9 cellular contexts compared by ENCODE assay signal in genomic region chr10:79072041-79072441, GRCh38. TPM values are rescaled to one million over a fixed set of nuclear protein-coding genes. Genes with fewer than 3 reads are reported as not detected.
DNase-seq lines count a peak whose midpoint lies in the region; ATAC-seq and TF ChIP-seq lines count a peak whose summit lies in the region.
"Had no signal": no experiment of that assay in that cellular context is flagged by ENCODE, and none has a peak within 500 bp of the region (broad histone marks: within the 10 kb centered on the region; RNA-seq: fewer than 3 reads in every experiment).

No MANE protein-coding gene starts in this region.

- TF ChIP-seq EP300 in tibial nerve (IDR thresholded peaks at IDR 0.05) = peak in 1 of 2 donors; percentile 91

- H3K4me3 ChIP-seq in mucosa of rectum (ENCODE audit: low read length in 2 of 2) (peak overlapping the region; percentile 17 to 78), tibial nerve (peak overlapping the region in 3 of 4 donors; percentile 68 to 97 (median 87))

- peaks cover 59 to 62% of the 10 kb centered on the region in 2 donors for H3K4me1 ChIP-seq in mucosa of rectum (ENCODE audit: control insufficient read depth in 2 of 2, insufficient read depth in 2 of 2, low read length in 2 of 2)
- peaks cover 12 to 73% (median 60%) of the 10 kb centered on the region in 4 donors for H3K4me1 ChIP-seq in tibial nerve

- H3K27me3 Mint-ChIP-seq in T-helper 1 cell treated with Interleukin-12 subunit alpha and Interleukin-12 subunit beta and Interleukin-4 antibody, amounts not matched to agents 30 μg/mL and 1 μg/mL, for 36 hours (ENCODE audit: low read depth) = peaks cover 18% of the 10 kb centered on the region

- ATAC-seq in GM19397 (IDR thresholded peaks at IDR 0.05; ENCODE audit: unreplicated experiment) = no peak

- H3K27me3 ChIP-seq in mucosa of rectum (ENCODE audit: control insufficient read depth in 2 of 2, insufficient read depth in 2 of 2, low read length in 2 of 2) = no peaks in the 10 kb centered on the region
- no peaks in the 10 kb centered on the region for H3K27me3 ChIP-seq in tibial nerve

- CTCF ChIA-PET in HEK293T (lab: Yijun Ruan, JAX) = no interaction called here

- TF ChIP-seq POLR2A in tibial nerve (IDR thresholded peaks at IDR 0.05) = no peak

- H3K36me3 ChIP-seq in mucosa of rectum (ENCODE audit: control insufficient read depth in 2 of 2, insufficient read depth in 2 of 2, low read length in 2 of 2) (no peaks in the 10 kb centered on the region), tibial nerve (no peaks in the 10 kb centered on the region)

- H3K27ac ChIP-seq in cingulate gyrus (ENCODE audit: low read depth, low read length) (peak overlapping the region; percentile 65), mucosa of rectum (ENCODE audit: low read depth in 2 of 2, low read length in 2 of 2) (peak overlapping the region; percentile 97 to 98), tibial nerve (peak overlapping the region; percentile 85 to 98 (median 93))

- H3K36me3 Mint-ChIP-seq in T-helper 1 cell treated with Interleukin-12 subunit alpha and Interleukin-12 subunit beta and Interleukin-4 antibody, amounts not matched to agents 30 μg/mL and 1 μg/mL, for 36 hours (ENCODE audit: low read depth) = peaks cover 9% of the 10 kb centered on the region

- H3K9me3 Mint-ChIP-seq in T-helper 1 cell treated with Interleukin-12 subunit alpha and Interleukin-12 subunit beta and Interleukin-4 antibody, amounts not matched to agents 30 μg/mL and 1 μg/mL, for 36 hours = no peaks in the 10 kb centered on the region

- DNase-seq in T-helper 1 cell = no peak
- DNase-seq in tibial nerve (ENCODE audit: low spot score in 2 of 2) = peak in 1 of 2 donors; percentile 36
- no peak for DNase-seq in NCI-H187 (lab: John Stamatoyannopoulos, UW)
- DNase-seq in HEK293T (ENCODE audit: extremely low spot score) = no peak
- DNase-seq: ACHN had no signal

- no peak overlapping the region for H3K27ac Mint-ChIP-seq in T-helper 1 cell treated with Interleukin-12 subunit alpha and Interleukin-12 subunit beta and Interleukin-4 antibody, amounts not matched to agents 30 μg/mL and 1 μg/mL, for 36 hours

- 24 to 32% methylated on average over 8 of the region's 8 CpGs for WGBS in tibial nerve, 2 donors

- H3K9me3 ChIP-seq in mucosa of rectum (ENCODE audit: control insufficient read depth in 2 of 2, low read length in 2 of 2) (no peaks in the 10 kb centered on the region), tibial nerve (no peaks in the 10 kb centered on the region)

- peaks cover 22% of the 10 kb centered on the region for H3K4me1 Mint-ChIP-seq in T-helper 1 cell treated with Interleukin-12 subunit alpha and Interleukin-12 subunit beta and Interleukin-4 antibody, amounts not matched to agents 30 μg/mL and 1 μg/mL, for 36 hours (ENCODE audit: low read depth)

- H3K9ac ChIP-seq in mucosa of rectum (ENCODE audit: low read depth in 1 of 2, low read length in 2 of 2) = peak overlapping the region; percentile 34 to 66

- H3K4me3 Mint-ChIP-seq in T-helper 1 cell treated with Interleukin-12 subunit alpha and Interleukin-12 subunit beta and Interleukin-4 antibody, amounts not matched to agents 30 μg/mL and 1 μg/mL, for 36 hours = peak overlapping the region; percentile 29

- POLR2A ChIA-PET in HEK293T (lab: Yijun Ruan, JAX) = interaction anchor here (0.9 kb wide), 1 partner anchor 152 kb away, joined by 5 read pairs; no protein-coding TSS in a partner anchor

- TF ChIP-seq CTCF in tibial nerve (IDR thresholded peaks at IDR 0.05) = no peak

TF ChIP-seq in HEK293T, 16 proteins besides CTCF, POLR2A, EP300 and RAD21:
- TF ChIP-seq BHLHE40 (IDR thresholded peaks at IDR 0.05; ENCODE audit: borderline replicate concordance) (no peak), ZNF384 (IDR thresholded peaks at IDR 0.05) (no peak), L3MBTL2 (conservative IDR thresholded peaks at IDR 0.05) (no peak), FOXA1 (IDR thresholded peaks at IDR 0.05) (no peak), NFRKB (IDR thresholded peaks at IDR 0.05) (no peak), CTBP1 (IDR thresholded peaks at IDR 0.05; ENCODE audit: borderline replicate concordance) (no peak), ARNT (IDR thresholded peaks at IDR 0.05) (no peak), LEF1 (IDR thresholded peaks at IDR 0.05; ENCODE audit: borderline replicate concordance) (no peak), SUZ12 (IDR thresholded peaks at IDR 0.05) (no peak), TARDBP (IDR thresholded peaks at IDR 0.05) (no peak), ELF4 (IDR thresholded peaks at IDR 0.05) (no peak), SP1 (IDR thresholded peaks at IDR 0.05) (no peak), FOXK2 (IDR thresholded peaks at IDR 0.05) (no peak), HDGF (IDR thresholded peaks at IDR 0.05; ENCODE audit: borderline replicate concordance) (no peak), PKNOX1 (IDR thresholded peaks at IDR 0.05) (no peak), FOXM1 (IDR thresholded peaks at IDR 0.05; ENCODE audit: borderline replicate concordance) (no peak)

RNA-seq across cellular contexts. Expression of gene ZMIZ1, which starts 3.3 kb away (rescaled TPM):
- total RNA-seq in tibial nerve = 10 to 100 TPM; 65.5 to 88.2 (median 69.3) TPM
